32 cellular contexts compared by ENCODE assay signal in genomic region chr6:54266400-54266923, GRCh38. TPM values are rescaled to one million over a fixed set of nuclear protein-coding genes. Genes with fewer than 3 reads are reported as not detected.
DNase-seq lines count a peak whose midpoint lies in the region; ATAC-seq and TF ChIP-seq lines count a peak whose summit lies in the region.
"Had no signal": no experiment of that assay in that cellular context is flagged by ENCODE, and none has a peak within 500 bp of the region (broad histone marks: within the 10 kb centered on the region; RNA-seq: fewer than 3 reads in every experiment).

No MANE protein-coding gene starts in this region.

- no peaks in the 10 kb centered on the region for H3K9me3 Mint-ChIP-seq in osteocyte (ENCODE audit: unreplicated experiment)
- H3K9me3 Mint-ChIP-seq in CD8-positive, alpha-beta memory T cell = peaks cover 0 to 5% (median 2%) of the 10 kb centered on the region in 5 donors
- H3K9me3 Mint-ChIP-seq in activated T-helper 17 cell treated with anti-CD3 and anti-CD28 coated beads, Interleukin-2, amount 50 U/mL, for 72 hours = no peaks in the 10 kb centered on the region
- H3K9me3 Mint-ChIP-seq: activated naive CD8-positive, alpha-beta T cell treated with anti-CD3 and anti-CD28 coated beads, Interleukin-2, amount 10 ng/mL, durations not matched to agents 7 days and 5 days; nephron progenitor cell had no signal

- peak in 1 of 12 donors; percentile 5 for TF ChIP-seq CTCF in heart left ventricle (IDR thresholded peaks at IDR 0.05)
- peak; percentile 22; the same call in 1 of the 2 replicates for TF ChIP-seq CTCF in OCI-LY1 (IDR thresholded peaks at IDR 0.05; ENCODE audit: low read length)
- TF ChIP-seq CTCF in epithelial cell of proximal tubule (conservative IDR thresholded peaks at IDR 0.05; ENCODE audit: low read depth, low read length) = peak; percentile 26
- peak; percentile 13 for TF ChIP-seq CTCF in osteocyte (IDR thresholded peaks at IDR 0.05)

- ATAC-seq in heart left ventricle (peak; percentile 24 to 62 (median 52)), Right ventricle myocardium superior (ENCODE audit: poor library complexity) (no peak)
- ATAC-seq in activated T-helper 17 cell treated with anti-CD3 and anti-CD28 coated beads, Interleukin-2, amount 50 U/mL, for 72 hours (replicated peaks) = no peak
- ATAC-seq: body of pancreas; left lobe of liver; stimulated activated effector memory CD8-positive, alpha-beta T cell treated with anti-CD3 and anti-CD28 coated beads, Interleukin-12 subunit alpha, Interleukin-12 subunit beta, amount 100 ng/mL, for 72 hours had no signal

- H3K27ac ChIP-seq in heart left ventricle (no peak overlapping the region), OCI-LY1 (ENCODE audit: low read depth, low read length, poor library complexity, severe bottlenecking) (no peak overlapping the region)
- H3K27ac ChIP-seq in CD8-positive, alpha-beta memory T cell (ENCODE audit: low read depth, low read length) = no peak overlapping the region
- H3K27ac ChIP-seq: BLaER1, body of pancreas, esophagus squamous epithelium, Peyer's patch, testis, vagina, VCaP had no signal

- peaks cover 9% of the 10 kb centered on the region for H3K4me1 Mint-ChIP-seq in osteocyte (ENCODE audit: unreplicated experiment)
- H3K4me1 Mint-ChIP-seq in CD8-positive, alpha-beta memory T cell = no peaks in the 10 kb centered on the region
- no peaks in the 10 kb centered on the region for H3K4me1 Mint-ChIP-seq in activated T-helper 17 cell treated with anti-CD3 and anti-CD28 coated beads, Interleukin-2, amount 50 U/mL, for 72 hours
- H3K4me1 Mint-ChIP-seq: activated naive CD8-positive, alpha-beta T cell treated with anti-CD3 and anti-CD28 coated beads, Interleukin-2, amount 10 ng/mL, durations not matched to agents 7 days and 5 days; nephron progenitor cell; stimulated activated effector memory CD8-positive, alpha-beta T cell treated with anti-CD3 and anti-CD28 coated beads, Interleukin-12 subunit alpha, Interleukin-12 subunit beta, amount 100 ng/mL, for 72 hours had no signal

- 46 to 52% (median 49%) methylated on average over 5 of the region's 5 CpGs for WGBS in heart left ventricle, 4 donors

- H3K4me3 Mint-ChIP-seq in osteocyte (ENCODE audit: unreplicated experiment) = no peak overlapping the region
- no peak overlapping the region for H3K4me3 Mint-ChIP-seq in CD8-positive, alpha-beta memory T cell
- H3K4me3 Mint-ChIP-seq in activated T-helper 17 cell treated with anti-CD3 and anti-CD28 coated beads, Interleukin-2, amount 50 U/mL, for 72 hours = no peak overlapping the region
- H3K4me3 Mint-ChIP-seq: activated naive CD8-positive, alpha-beta T cell treated with anti-CD3 and anti-CD28 coated beads, Interleukin-2, amount 10 ng/mL, durations not matched to agents 7 days and 5 days; nephron progenitor cell; stimulated activated effector memory CD8-positive, alpha-beta T cell treated with anti-CD3 and anti-CD28 coated beads, Interleukin-12 subunit alpha, Interleukin-12 subunit beta, amount 100 ng/mL, for 72 hours had no signal

- POLR2A ChIA-PET in CD8-positive, alpha-beta memory T cell (lab: Charles Lee) = no interaction called here

- no peaks in the 10 kb centered on the region for H3K27me3 Mint-ChIP-seq in osteocyte (ENCODE audit: unreplicated experiment)
- no peaks in the 10 kb centered on the region for H3K27me3 Mint-ChIP-seq in CD8-positive, alpha-beta memory T cell
- peaks cover 3% of the 10 kb centered on the region for H3K27me3 Mint-ChIP-seq in activated T-helper 17 cell treated with anti-CD3 and anti-CD28 coated beads, Interleukin-2, amount 50 U/mL, for 72 hours
- H3K27me3 Mint-ChIP-seq: activated naive CD8-positive, alpha-beta T cell treated with anti-CD3 and anti-CD28 coated beads, Interleukin-2, amount 10 ng/mL, durations not matched to agents 7 days and 5 days had no signal

- no peak overlapping the region for H3K4me2 ChIP-seq in OCI-LY1 (ENCODE audit: low read length)
- H3K4me2 ChIP-seq: BLaER1 had no signal

- CTCF ChIA-PET in CD8-positive, alpha-beta memory T cell (lab: Charles Lee) = no interaction called here

- no peak overlapping the region for H3K9ac ChIP-seq in OCI-LY1 (ENCODE audit: low read length)
- H3K9ac ChIP-seq: BLaER1 had no signal

- intact Hi-C loops in heart left ventricle (cut with DNase I) (loop anchor here in 5 of 10 donors (10.0 kb wide), 1 partner anchor 282 kb away; no protein-coding TSS in a partner anchor), Right ventricle myocardium superior (cut with DNase I) (no loop called here)

- no peak for TF ChIP-seq POLR2A in heart left ventricle (IDR thresholded peaks at IDR 0.05)

- DNase-seq in heart left ventricle (no peak), Right ventricle myocardium superior (no peak), epithelial cell of proximal tubule (ENCODE audit: low read depth) (no peak), osteocyte (ENCODE audit: extremely low spot score, unreplicated experiment) (no peak)
- DNase-seq in activated T-cell treated with anti-CD3 and anti-CD28 coated beads, Interleukin-2, amount 50 U/mL, for 1 hour = no peak
- DNase-seq in CD8-positive, alpha-beta memory T cell = no peak
- DNase-seq: ACHN; activated CD8-positive, alpha-beta memory T cell treated with anti-CD3 and anti-CD28 coated beads, Interleukin-2, amount 50 U/mL, for 48 hours; activated effector memory CD4-positive, alpha-beta T cell treated with Interleukin-2 at 50 U/mL for 16 hours; activated naive CD8-positive, alpha-beta T cell treated with anti-CD3 and anti-CD28 coated beads, Interleukin-2, amount 10 ng/mL, durations not matched to agents 7 days and 5 days; body of pancreas; Calu3; effector memory CD4-positive, alpha-beta T cell; esophagus squamous epithelium; GOT3; midbrain; NCI-H2171; nephron progenitor cell; Peyer's patch; posterior cingulate gyrus; stimulated activated CD4-positive, alpha-beta T cell treated with anti-CD3 and anti-CD28 coated beads, Interleukin-1b, Interleukin-23, amount 100 ng/mL, for 48 hours; T-helper 2 cell; testis had no signal

- H3K4me3 ChIP-seq in heart left ventricle = no peak overlapping the region
- no peak overlapping the region for H3K4me3 ChIP-seq in OCI-LY1 (ENCODE audit: low read depth, low read length, poor library complexity, severe bottlenecking)
- H3K4me3 ChIP-seq in epithelial cell of proximal tubule (ENCODE audit: low read depth, low read length) = no peak overlapping the region
- H3K4me3 ChIP-seq in CD8-positive, alpha-beta memory T cell (ENCODE audit: low read length) = no peak overlapping the region
- H3K4me3 ChIP-seq: BLaER1, body of pancreas, esophagus squamous epithelium, Peyer's patch, testis, vagina had no signal

- H3K27ac Mint-ChIP-seq in osteocyte (ENCODE audit: unreplicated experiment) = no peak overlapping the region
- H3K27ac Mint-ChIP-seq in CD8-positive, alpha-beta memory T cell = no peak overlapping the region
- H3K27ac Mint-ChIP-seq in activated T-helper 17 cell treated with anti-CD3 and anti-CD28 coated beads, Interleukin-2, amount 50 U/mL, for 72 hours = no peak overlapping the region
- H3K27ac Mint-ChIP-seq: activated naive CD8-positive, alpha-beta T cell treated with anti-CD3 and anti-CD28 coated beads, Interleukin-2, amount 10 ng/mL, durations not matched to agents 7 days and 5 days; nephron progenitor cell; stimulated activated effector memory CD8-positive, alpha-beta T cell treated with anti-CD3 and anti-CD28 coated beads, Interleukin-12 subunit alpha, Interleukin-12 subunit beta, amount 100 ng/mL, for 72 hours had no signal

- no peaks in the 10 kb centered on the region for H3K9me2 ChIP-seq in OCI-LY1 (ENCODE audit: low read depth, low read length)

- no peaks in the 10 kb centered on the region for H4K20me1 ChIP-seq in OCI-LY1 (ENCODE audit: insufficient read depth, low read length)
- H4K20me1 ChIP-seq: BLaER1 had no signal

- peaks cover 0 to 12% (median 0%) of the 10 kb centered on the region in 9 donors for H3K36me3 ChIP-seq in heart left ventricle
- H3K36me3 ChIP-seq in OCI-LY1 (ENCODE audit: insufficient read depth, low read length) = no peaks in the 10 kb centered on the region
- no peaks in the 10 kb centered on the region for H3K36me3 ChIP-seq in CD8-positive, alpha-beta memory T cell (ENCODE audit: insufficient read depth, low read length)
- H3K36me3 ChIP-seq: BLaER1, esophagus squamous epithelium, Peyer's patch, vagina had no signal

- peaks cover 0 to 19% (median 0%) of the 10 kb centered on the region in 12 donors for H3K4me1 ChIP-seq in heart left ventricle
- no peaks in the 10 kb centered on the region for H3K4me1 ChIP-seq in OCI-LY1 (ENCODE audit: insufficient read depth, low read length, severe bottlenecking)
- H3K4me1 ChIP-seq in CD8-positive, alpha-beta memory T cell (ENCODE audit: insufficient read depth, low read length) = no peaks in the 10 kb centered on the region
- H3K4me1 ChIP-seq: BLaER1, body of pancreas, esophagus squamous epithelium, Peyer's patch, testis, vagina had no signal

- H2AFZ ChIP-seq in OCI-LY1 (ENCODE audit: low read length) = no peak overlapping the region

- no peaks in the 10 kb centered on the region for H3K79me2 ChIP-seq in OCI-LY1 (ENCODE audit: insufficient read depth, low read length)

- H3K9me3 ChIP-seq in heart left ventricle = no peaks in the 10 kb centered on the region
- no peaks in the 10 kb centered on the region for H3K9me3 ChIP-seq in OCI-LY1 (ENCODE audit: low read length)
- no peaks in the 10 kb centered on the region for H3K9me3 ChIP-seq in CD8-positive, alpha-beta memory T cell (ENCODE audit: low read length)
- H3K9me3 ChIP-seq: BLaER1, body of pancreas, esophagus squamous epithelium, Peyer's patch, testis, vagina had no signal

- no peaks in the 10 kb centered on the region for H3K36me3 Mint-ChIP-seq in osteocyte (ENCODE audit: unreplicated experiment)
- H3K36me3 Mint-ChIP-seq in CD8-positive, alpha-beta memory T cell = no peaks in the 10 kb centered on the region
- no peaks in the 10 kb centered on the region for H3K36me3 Mint-ChIP-seq in activated T-helper 17 cell treated with anti-CD3 and anti-CD28 coated beads, Interleukin-2, amount 50 U/mL, for 72 hours (ENCODE audit: low read depth)
- H3K36me3 Mint-ChIP-seq: activated naive CD8-positive, alpha-beta T cell treated with anti-CD3 and anti-CD28 coated beads, Interleukin-2, amount 10 ng/mL, durations not matched to agents 7 days and 5 days; stimulated activated effector memory CD8-positive, alpha-beta T cell treated with anti-CD3 and anti-CD28 coated beads, Interleukin-12 subunit alpha, Interleukin-12 subunit beta, amount 100 ng/mL, for 72 hours had no signal

- H3K27me3 ChIP-seq in heart left ventricle = no peaks in the 10 kb centered on the region
- H3K27me3 ChIP-seq in OCI-LY1 (ENCODE audit: insufficient read depth, low read length) = no peaks in the 10 kb centered on the region
- no peaks in the 10 kb centered on the region for H3K27me3 ChIP-seq in CD8-positive, alpha-beta memory T cell (ENCODE audit: insufficient read depth, low read length, poor library complexity, severe bottlenecking)
- H3K27me3 ChIP-seq: BLaER1, body of pancreas, esophagus squamous epithelium, Peyer's patch, testis, vagina had no signal

- H3F3A ChIP-seq in OCI-LY1 (ENCODE audit: insufficient read depth, low read length) = no peaks in the 10 kb centered on the region

RNA-seq across cellular contexts. Expression of gene TINAG, which starts 41.8 kb away (rescaled TPM):
- under 1 TPM in 8 of 9 donors, not detected in 1; 0.30 to 0.56 (median 0.48) TPM for total RNA-seq in heart left ventricle
- polyA plus RNA-seq in heart left ventricle = under 1 TPM; 0.15 to 0.19 TPM
- total RNA-seq in Right ventricle myocardium superior = 0.16 TPM
- total RNA-seq in epithelial cell of proximal tubule = 14.1 and 17.9 TPM in 2 replicates
- total RNA-seq in osteocyte = not detected in 2 replicates
- not detected for total RNA-seq in CD8-positive, alpha-beta memory T cell
- not detected for polyA plus RNA-seq in CD8-positive, alpha-beta memory T cell
- total RNA-seq in activated T-helper 17 cell treated with anti-CD3 and anti-CD28 coated beads, Interleukin-2, amount 50 U/mL, for 72 hours = not detected
- total RNA-seq: activated naive CD8-positive, alpha-beta T cell treated with anti-CD3 and anti-CD28 coated beads, Interleukin-2, amount 10 ng/mL, durations not matched to agents 7 days and 5 days; esophagus squamous epithelium; left lobe of liver; MCF 10A; SK-MEL-5; testis; vagina had no signal

Comparison
In these comparisons a context has a peak if more than half of its experiments do, and no peak if none do; other contexts are left out.
1. ATAC-seq: peak in heart left ventricle (4 of 4); none in Right ventricle myocardium superior (single experiment) and activated T-helper 17 cell treated with anti-CD3 and anti-CD28 coated beads, Interleukin-2, amount 50 U/mL, for 72 hours (single experiment).